ENCODE assay signal across 8 cellular contexts in genomic region chr2:44170337-44170736, GRCh38. TPM values are rescaled to one million over a fixed set of nuclear protein-coding genes. Genes with fewer than 3 reads are reported as not detected.
DNase-seq lines count a peak whose midpoint lies in the region; ATAC-seq and TF ChIP-seq lines count a peak whose summit lies in the region.

No MANE protein-coding gene starts in this region.

- peaks cover 22% of the 10 kb centered on the region for H3K36me3 Mint-ChIP-seq in activated CD4-positive, alpha-beta T cell treated with anti-CD3 and anti-CD28 coated beads, Interleukin-2, amount 10 ng/mL, durations not matched to agents 24 days and 14 days (ENCODE audit: low read depth)

- H3K4me3 ChIP-seq in SK-N-MC (peak overlapping the region; percentile 95), fibroblast of mammary gland (ENCODE audit: control insufficient read depth, low read depth, low read length) (peak overlapping the region; percentile 89), prostate gland (peak overlapping the region; percentile 92 to 97)

- ATAC-seq in HG03108 (IDR thresholded peaks at IDR 0.05; ENCODE audit: unreplicated experiment): no peak
- ATAC-seq in GM18519 (IDR thresholded peaks at IDR 0.05; ENCODE audit: low FRiP score, unreplicated experiment): no peak

- peak overlapping the region; percentile 89 for H3K9ac ChIP-seq in SK-N-MC (ENCODE audit: insufficient read length)

- intact Hi-C loops in activated CD4-positive, alpha-beta T cell treated with anti-CD3 and anti-CD28 coated beads, Interleukin-2, amount 10 ng/mL, durations not matched to agents 24 days and 14 days (cut with micrococcal nuclease): no loop called here
- intact Hi-C loops in prostate gland (cut with DNase I): loop anchor here (10.0 kb wide), 1 partner anchor 194 kb away; the partner anchor contains the start of genes CAMKMT and PREPL

- no peak for TF ChIP-seq CTCF in fibroblast of mammary gland (conservative IDR thresholded peaks at IDR 0.05; ENCODE audit: control insufficient read depth, insufficient read depth, low read depth, low read length)
- no peak for TF ChIP-seq CTCF in prostate gland (IDR thresholded peaks at IDR 0.05)

- peak overlapping the region; percentile 88 for H3K4me3 Mint-ChIP-seq in activated CD4-positive, alpha-beta T cell treated with anti-CD3 and anti-CD28 coated beads, Interleukin-2, amount 10 ng/mL, durations not matched to agents 24 days and 14 days

- H3K27ac ChIP-seq in SK-N-MC (peak overlapping the region; percentile 30; the same call in 1 of the 2 replicates), prostate gland (peak overlapping the region; percentile 95 to 96)

- DNase-seq in activated CD4-positive, alpha-beta T cell treated with anti-CD3 and anti-CD28 coated beads, Interleukin-2, amount 10 ng/mL, durations not matched to agents 24 days and 14 days: no peak
- no peak for DNase-seq in activated CD4-positive, alpha-beta T cell treated with anti-CD3 and anti-CD28 coated beads, Interleukin-2, amount 50 U/mL, for 48 hours
- DNase-seq in SK-N-MC (ENCODE audit: low read depth, low spot score) (no peak), fibroblast of mammary gland (ENCODE audit: low read depth) (peak; percentile 64), prostate gland (ENCODE audit: low spot score) (peak; percentile 32)
- DNase-seq in activated CD4-positive, alpha-beta T cell treated with anti-CD3 and anti-CD28 coated beads, Interleukin-2, amount 50 U/mL, for 4 hours: no peak

- H3K9me3 Mint-ChIP-seq in activated CD4-positive, alpha-beta T cell treated with anti-CD3 and anti-CD28 coated beads, Interleukin-2, amount 10 ng/mL, durations not matched to agents 24 days and 14 days: peaks cover 5% of the 10 kb centered on the region

- WGBS in prostate gland: 1% methylated on average over 3 of the region's 3 CpGs

- H3K27me3 ChIP-seq in prostate gland (replicated peaks; ENCODE audit: insufficient read depth): no peaks in the 10 kb centered on the region

- H3K4me1 ChIP-seq in prostate gland (replicated peaks): no peaks in the 10 kb centered on the region

- H3K36me3 ChIP-seq in SK-N-MC (ENCODE audit: insufficient read depth, low read length) (no peaks in the 10 kb centered on the region), prostate gland (no peaks in the 10 kb centered on the region)

- H3K27me3 Mint-ChIP-seq in activated CD4-positive, alpha-beta T cell treated with anti-CD3 and anti-CD28 coated beads, Interleukin-2, amount 10 ng/mL, durations not matched to agents 24 days and 14 days: no peaks in the 10 kb centered on the region

- peak; percentile 33 for TF ChIP-seq POLR2A in prostate gland (IDR thresholded peaks at IDR 0.05)

- H3K4me1 Mint-ChIP-seq in activated CD4-positive, alpha-beta T cell treated with anti-CD3 and anti-CD28 coated beads, Interleukin-2, amount 10 ng/mL, durations not matched to agents 24 days and 14 days: peaks cover 39% of the 10 kb centered on the region

- H3K27ac Mint-ChIP-seq in activated CD4-positive, alpha-beta T cell treated with anti-CD3 and anti-CD28 coated beads, Interleukin-2, amount 10 ng/mL, durations not matched to agents 24 days and 14 days: peak overlapping the region; percentile 99

- H3K9me3 ChIP-seq in SK-N-MC (ENCODE audit: low read depth, low read length) (no peaks in the 10 kb centered on the region), prostate gland (no peaks in the 10 kb centered on the region)

RNA-seq across cellular contexts. Expression of gene PPM1B, which starts 1.7 kb away (rescaled TPM):
- total RNA-seq in activated CD4-positive, alpha-beta T cell treated with anti-CD3 and anti-CD28 coated beads, Interleukin-2, amount 10 ng/mL, durations not matched to agents 24 days and 14 days: 38.9 and 42.0 TPM in 2 replicates
- 10 to 100 TPM; 59.9 to 65.4 TPM for total RNA-seq in prostate gland

Comparison
In these comparisons a context has a peak if more than half of its experiments do, and no peak if none do; other contexts are left out.
1. DNase-seq: peak in fibroblast of mammary gland (single experiment) and prostate gland (single experiment); none in activated CD4-positive, alpha-beta T cell treated with anti-CD3 and anti-CD28 coated beads, Interleukin-2, amount 10 ng/mL, durations not matched to agents 24 days and 14 days (single experiment), activated CD4-positive, alpha-beta T cell treated with anti-CD3 and anti-CD28 coated beads, Interleukin-2, amount 50 U/mL, for 48 hours (0 of 2), SK-N-MC (single experiment) and activated CD4-positive, alpha-beta T cell treated with anti-CD3 and anti-CD28 coated beads, Interleukin-2, amount 50 U/mL, for 4 hours (0 of 2).
2. Peak in every context shown above with its lines, with median percentiles within 50 percentile points of each other: H3K4me3 ChIP-seq.